ENCODE assay signal across 9 cellular contexts in the genomic region with DNA sequence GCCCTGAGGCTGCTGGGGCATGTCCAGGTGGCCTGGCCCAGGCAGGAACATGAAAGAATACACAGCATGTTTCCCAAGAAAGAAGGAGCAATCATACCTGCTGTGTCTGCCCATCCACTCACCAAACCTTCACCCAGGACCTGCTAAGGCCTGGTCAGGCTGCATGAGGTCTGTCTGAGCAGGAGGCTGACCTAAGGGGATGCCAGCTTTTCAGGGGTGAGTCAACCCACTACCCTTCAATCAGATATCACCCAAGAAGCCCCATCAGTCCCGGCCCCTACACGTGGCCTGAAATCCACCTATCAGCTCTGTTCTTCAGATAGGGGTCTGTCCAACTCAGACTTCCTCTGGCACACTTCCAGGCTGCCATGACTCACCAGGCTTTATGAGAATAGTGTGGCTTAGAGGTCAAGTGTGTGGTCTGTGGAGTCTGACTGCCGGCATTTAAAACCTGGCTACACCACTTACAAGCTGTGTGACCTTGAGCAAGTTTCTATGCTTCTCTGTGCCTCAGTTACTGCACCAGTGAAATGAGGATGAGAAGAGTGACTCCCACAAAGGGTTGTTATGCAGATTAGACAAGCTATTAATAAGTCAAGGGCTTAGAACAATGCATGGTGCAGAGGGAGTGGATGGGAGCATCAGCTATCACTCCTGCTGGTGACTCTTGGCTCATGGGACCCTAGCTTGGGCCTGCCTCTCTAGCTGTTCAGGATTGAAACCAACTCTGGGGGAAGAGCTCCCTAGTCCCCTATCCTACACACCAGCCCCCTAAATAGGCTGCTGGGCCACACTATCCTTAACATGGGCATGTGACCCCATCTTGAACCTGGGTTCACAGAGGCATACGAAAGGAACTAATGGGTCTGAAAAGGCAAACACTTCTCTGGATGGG.
DNase-seq lines count a peak whose midpoint lies in the region; ATAC-seq and TF ChIP-seq lines count a peak whose summit lies in the region.
"Had no signal": no experiment of that assay in that cellular context is flagged by ENCODE, and none has a peak within 500 bp of the region (broad histone marks: within the 10 kb centered on the region; RNA-seq: fewer than 3 reads in every experiment).

No MANE protein-coding gene starts in this region.

- H3K4me3 ChIP-seq in fibroblast of lung (replicated peaks in 1 of 4; ENCODE audit: control extremely low read depth in 1 of 4, insufficient read depth in 1 of 4, low read depth in 3 of 4, low read length in 4 of 4): no peak overlapping the region

- no peaks in the 10 kb centered on the region for H3K4me1 Mint-ChIP-seq in chondrocyte (ENCODE audit: low read depth)

- H3K4me1 ChIP-seq in fibroblast of lung (ENCODE audit: control insufficient read depth, extremely low read depth, insufficient read depth, low read length): no peaks in the 10 kb centered on the region

- no peaks in the 10 kb centered on the region for H4K20me1 ChIP-seq in fibroblast of lung (ENCODE audit: control insufficient read depth, extremely low read depth, insufficient read depth, low read length)

- no peaks in the 10 kb centered on the region for H3K36me3 ChIP-seq in fibroblast of lung (ENCODE audit: control insufficient read depth, insufficient read depth, low read length)

- H3K9me3 Mint-ChIP-seq in chondrocyte (ENCODE audit: low read depth): no peaks in the 10 kb centered on the region
- H3K9me3 Mint-ChIP-seq: dendritic cell treated with granulocyte-macrophage colony-stimulating factor and Interleukin-4, amounts not matched to agents 40 ng/mL and 50 ng/mL, for 4 days had no signal

- peak; percentile 15 for DNase-seq in DMS79 (lab: John Stamatoyannopoulos, UW)
- DNase-seq in OCI-M2 (lab: John Stamatoyannopoulos, UW; ENCODE audit: unreplicated experiment): peak; percentile 57
- DNase-seq in fibroblast of lung (ENCODE audit: low read depth in 2 of 2): peak; percentile 48 to 90
- DNase-seq in ureter (ENCODE audit: low spot score): peak; percentile 53
- no peak for DNase-seq in chondrocyte (ENCODE audit: low spot score)
- no peak for DNase-seq in NCI-H774 (lab: John Stamatoyannopoulos, UW)
- DNase-seq in posterior vena cava (ENCODE audit: low spot score): no peak

- H2AFZ ChIP-seq in fibroblast of lung (ENCODE audit: low read length): no peak overlapping the region

- H3K27me3 Mint-ChIP-seq in chondrocyte (ENCODE audit: low read depth): peaks cover 83% of the 10 kb centered on the region

- no peaks in the 10 kb centered on the region for H3K36me3 Mint-ChIP-seq in chondrocyte (ENCODE audit: low read depth)

- no peaks in the 10 kb centered on the region for H3K79me2 ChIP-seq in fibroblast of lung (ENCODE audit: control insufficient read depth, insufficient read depth, low read length)

- no peak overlapping the region for H3K4me2 ChIP-seq in fibroblast of lung (ENCODE audit: extremely low read depth, insufficient read depth, low read length)

- no peak overlapping the region for H3K27ac ChIP-seq in fibroblast of lung (ENCODE audit: insufficient read depth, low read length)

- intact Hi-C loops in posterior vena cava (cut with DNase I): no loop called here

- peak; percentile 54 for ATAC-seq in GM21717 (IDR thresholded peaks at IDR 0.05; ENCODE audit: unreplicated experiment)

- no peaks in the 10 kb centered on the region for H3K9me3 ChIP-seq in fibroblast of lung (ENCODE audit: control insufficient read depth, insufficient read depth, low read depth, low read length)

- H3K4me3 Mint-ChIP-seq in chondrocyte (ENCODE audit: unreplicated experiment): no peak overlapping the region
- H3K4me3 Mint-ChIP-seq: dendritic cell treated with granulocyte-macrophage colony-stimulating factor and Interleukin-4, amounts not matched to agents 40 ng/mL and 50 ng/mL, for 4 days had no signal

- peaks cover 8% of the 10 kb centered on the region for H3K27me3 ChIP-seq in fibroblast of lung (ENCODE audit: control insufficient read depth, insufficient read depth, low read length)

- no peak overlapping the region for H3K9ac ChIP-seq in fibroblast of lung (ENCODE audit: insufficient read depth, low read length)

- no peak for TF ChIP-seq CTCF in fibroblast of lung (conservative IDR thresholded peaks at IDR 0.05 in 1 of 2, IDR thresholded peaks at IDR 0.05 in 1 of 2; ENCODE audit: low read depth in 1 of 2, low read length in 2 of 2)
- no peak for TF ChIP-seq CTCF in chondrocyte (IDR thresholded peaks at IDR 0.05)

- no peak overlapping the region for H3K27ac Mint-ChIP-seq in chondrocyte (ENCODE audit: unreplicated experiment)
- H3K27ac Mint-ChIP-seq: dendritic cell treated with granulocyte-macrophage colony-stimulating factor and Interleukin-4, amounts not matched to agents 40 ng/mL and 50 ng/mL, for 4 days had no signal

Comparison
In these comparisons a context has a peak if more than half of its experiments do, and no peak if none do; other contexts are left out.
1. DNase-seq: peak in DMS79 (single experiment), OCI-M2 (single experiment), fibroblast of lung (2 of 2) and ureter (single experiment); none in chondrocyte (single experiment), NCI-H774 (single experiment) and posterior vena cava (single experiment).